In genomic region chr9:34650816-34651215, GRCh38 we compare ENCODE assay signal across 14 cellular contexts. TPM values are rescaled to one million over a fixed set of nuclear protein-coding genes. Genes with fewer than 3 reads are reported as not detected.
DNase-seq lines count a peak whose midpoint lies in the region; ATAC-seq and TF ChIP-seq lines count a peak whose summit lies in the region.
"Had no signal": no experiment of that assay in that cellular context is flagged by ENCODE, and none has a peak within 500 bp of the region (broad histone marks: within the 10 kb centered on the region; RNA-seq: fewer than 3 reads in every experiment).

No MANE protein-coding gene starts in this region.

- H3K27me3 ChIP-seq in right lobe of liver: no peaks in the 10 kb centered on the region
- H3K27me3 ChIP-seq in stomach smooth muscle (ENCODE audit: control insufficient read depth in 1 of 2, insufficient read depth in 2 of 2, low read length in 2 of 2): no peaks in the 10 kb centered on the region

- no peak overlapping the region for H3K9ac ChIP-seq in stomach smooth muscle (ENCODE audit: low read length in 2 of 2)

- H3K4me3 ChIP-seq in right lobe of liver (peak overlapping the region in 1 of 3 donors; percentile 59), stomach smooth muscle (ENCODE audit: low read length in 2 of 2) (peak overlapping the region; percentile 70 to 82)

- TF ChIP-seq CTCF in brain (conservative IDR thresholded peaks at IDR 0.05): no peak
- TF ChIP-seq CTCF in right lobe of liver (IDR thresholded peaks at IDR 0.05): no peak

- H3K36me3 ChIP-seq in right lobe of liver (peaks cover 0 to 17% (median 9%) of the 10 kb centered on the region in 4 donors), stomach smooth muscle (ENCODE audit: control insufficient read depth in 2 of 2, insufficient read depth in 2 of 2, low read length in 2 of 2) (peaks cover 13 to 20% of the 10 kb centered on the region in 2 donors)

- H3K36me3 Mint-ChIP-seq in brain: peaks cover 26% of the 10 kb centered on the region

- no peak for TF ChIP-seq POLR2A in right lobe of liver (IDR thresholded peaks at IDR 0.05)

- 0% methylated on average over 2 of the region's 5 CpGs for WGBS in right lobe of liver (ENCODE audit: insufficient coverage, low coverage, low lambda C conversion rate, missing lambda C conversion rate)

- intact Hi-C loops in right lobe of liver (cut with DNase I): no loop called here

- H3K9me3 ChIP-seq in right lobe of liver (no peaks in the 10 kb centered on the region), stomach smooth muscle (ENCODE audit: control insufficient read depth in 2 of 2, low read length in 2 of 2) (no peaks in the 10 kb centered on the region)

- DNase-seq in M059J (ENCODE audit: low read depth) (peak; percentile 85), right lobe of liver (peak; percentile 57 to 83 (median 76))
- no peak for DNase-seq in activated T-cell treated with anti-CD3 and anti-CD28 coated beads, Interleukin-2, amount 50 U/mL, for 48 hours
- no peak for DNase-seq in stimulated activated naive CD8-positive, alpha-beta T cell treated with anti-CD3 and anti-CD28 coated beads, Interleukin-15, Interleukin-2, amounts not matched to agents 100 U/mL and 50 U/mL, for 24 hours
- DNase-seq: activated CD8-positive, alpha-beta memory T cell treated with anti-CD3 and anti-CD28 coated beads, Interleukin-2, amount 50 U/mL, for 48 hours; Calu3; MV-4-11 had no signal

- ATAC-seq in right lobe of liver: peak in 1 of 4 donors; percentile 0
- no peak for ATAC-seq in HG03432 (IDR thresholded peaks at IDR 0.05; ENCODE audit: unreplicated experiment)
- no peak for ATAC-seq in stimulated activated naive CD8-positive, alpha-beta T cell treated with anti-CD3 and anti-CD28 coated beads, Interleukin-15, Interleukin-2, amounts not matched to agents 100 U/mL and 50 U/mL, for 24 hours
- ATAC-seq in HG03442 (IDR thresholded peaks at IDR 0.05; ENCODE audit: unreplicated experiment): no peak

- peaks cover 6% of the 10 kb centered on the region for H3K27me3 Mint-ChIP-seq in brain
- H3K27me3 Mint-ChIP-seq: central memory CD8-positive, alpha-beta T cell had no signal

- peak overlapping the region in 2 of 3 donors; percentile 18 to 77 for H3K27ac ChIP-seq in right lobe of liver
- peak overlapping the region; percentile 93 for H3K27ac ChIP-seq in stomach smooth muscle (ENCODE audit: low read length)

- H3K4me1 Mint-ChIP-seq in brain: peaks cover 87% of the 10 kb centered on the region

- peak overlapping the region; percentile 50 to 97 (median 97) for H3K27ac Mint-ChIP-seq in brain

- no peaks in the 10 kb centered on the region for H3K9me3 Mint-ChIP-seq in brain
- H3K9me3 Mint-ChIP-seq: central memory CD8-positive, alpha-beta T cell had no signal

- H3K4me3 Mint-ChIP-seq in brain: peak overlapping the region in 3 of 5 experiments; percentile 81 to 85 (median 83)
- H3K4me3 Mint-ChIP-seq: central memory CD8-positive, alpha-beta T cell had no signal

- H3K4me1 ChIP-seq in right lobe of liver: peaks cover 0 to 50% (median 22%) of the 10 kb centered on the region in 4 donors
- H3K4me1 ChIP-seq in stomach smooth muscle (ENCODE audit: control insufficient read depth, insufficient read depth, low read length): peaks cover 77% of the 10 kb centered on the region

RNA-seq across cellular contexts. Expression of gene IL11RA, which starts 1.2 kb away (rescaled TPM):
- 13.8 and 16.5 TPM in 2 replicates for total RNA-seq in M059J (2014; rRNA removed; shearing (Covaris generic))
- polyA plus RNA-seq in brain (ENCODE audit: insufficient read depth, low read depth, low replicate concordance): 8.0 TPM
- 10 to 100 TPM in 5 of 6 experiments, 1 to 10 TPM in 1; 9.7 to 21.5 (median 14.7) TPM for total RNA-seq in right lobe of liver

RNA-seq across cellular contexts. Expression of gene GALT, which starts 4.3 kb away (rescaled TPM):
- 13.4 and 20.9 TPM in 2 replicates for total RNA-seq in M059J (2014; rRNA removed; shearing (Covaris generic))
- 27.2 TPM for polyA plus RNA-seq in brain (ENCODE audit: insufficient read depth, low read depth, low replicate concordance)
- 100 to 1,000 TPM in 4 of 6 experiments, 10 to 100 TPM in 2; 58.2 to 157 (median 117) TPM for total RNA-seq in right lobe of liver

RNA-seq across cellular contexts. Expression of gene CCL27, which starts 11.6 kb away (rescaled TPM):
- not detected in 2 replicates for total RNA-seq in M059J (2014; rRNA removed; shearing (Covaris generic))
- polyA plus RNA-seq in brain (ENCODE audit: insufficient read depth, low read depth, low replicate concordance): 1.4 TPM
- not detected for total RNA-seq in right lobe of liver
- total RNA-seq: Calu3, glomerular endothelial cell had no signal

RNA-seq across cellular contexts. Expression of gene SIGMAR1, which starts 13.2 kb away (rescaled TPM):
- total RNA-seq in M059J (2014; rRNA removed; shearing (Covaris generic)): 108 and 115 TPM in 2 replicates
- 81.1 TPM for polyA plus RNA-seq in brain (ENCODE audit: insufficient read depth, low read depth, low replicate concordance)
- 100 to 1,000 TPM in 5 of 6 experiments, 10 to 100 TPM in 1; 69.3 to 237 (median 123) TPM for total RNA-seq in right lobe of liver

RNA-seq across cellular contexts. Expression of gene ARID3C, which starts 21.9 kb away (rescaled TPM):
- total RNA-seq in M059J (2014; rRNA removed; shearing (Covaris generic)): not detected in 2 replicates
- polyA plus RNA-seq in brain (ENCODE audit: insufficient read depth, low read depth, low replicate concordance): not detected
- 1 to 10 TPM; 1.7 to 6.7 (median 2.5) TPM for total RNA-seq in right lobe of liver
- total RNA-seq: Calu3, mononuclear cell had no signal

Comparison
In these comparisons a context has a peak if more than half of its experiments do, and no peak if none do; other contexts are left out.
1. DNase-seq: peak in M059J (single experiment) and right lobe of liver (3 of 3); none in activated T-cell treated with anti-CD3 and anti-CD28 coated beads, Interleukin-2, amount 50 U/mL, for 48 hours (0 of 2) and stimulated activated naive CD8-positive, alpha-beta T cell treated with anti-CD3 and anti-CD28 coated beads, Interleukin-15, Interleukin-2, amounts not matched to agents 100 U/mL and 50 U/mL, for 24 hours (single experiment).